ENCODE assay signal across 1 cellular context in genomic region chr21:29002442-29003144, GRCh38.
TF ChIP-seq lines count a peak whose summit lies in the region.

No MANE protein-coding gene starts in this region.

TF ChIP-seq in K562, 482 proteins besides CTCF, POLR2A, EP300 and RAD21 (continued from another document):
- TF ChIP-seq ETS1 (conservative IDR thresholded peaks at IDR 0.05; ENCODE audit: control insufficient read depth, low read depth, low read length) (peak; percentile 63), STAT5A (IDR thresholded peaks at IDR 0.05; ENCODE audit: borderline replicate concordance, low read length) (no peak; the same call in 1 of the 2 replicates)
TF ChIP-seq in K562: peak in this region for 193.
